7 cellular contexts compared by ENCODE assay signal in genomic region chr9:114238919-114239879, GRCh38.
DNase-seq lines count a peak whose midpoint lies in the region; TF ChIP-seq lines count a peak whose summit lies in the region.

No MANE protein-coding gene starts in this region.

- H3K4me3 ChIP-seq in retinal pigment epithelial cell (ENCODE audit: low read length), result no peak overlapping the region

- peak; percentile 6 for DNase-seq in HCEC 1CT
- DNase-seq in RWPE1 (ENCODE audit: low spot score), result peak; percentile 58
- DNase-seq in fibroblast of the conjunctiva (ENCODE audit: low read depth), result peak; percentile 34
- no peak for DNase-seq in retinal pigment epithelial cell (ENCODE audit: low read depth)
- DNase-seq in medulla oblongata (ENCODE audit: extremely low spot score), result no peak
- no peak for DNase-seq in NCI-H146 treated with DMSO at 0.1 percent for 48 hours (lab: John Stamatoyannopoulos, UW; ENCODE audit: unreplicated experiment)
- no peak for DNase-seq in activated effector memory CD4-positive, alpha-beta T cell treated with anti-CD3 and anti-CD28 coated beads, Interleukin-2, amount 50 U/mL, for 16 hours

- TF ChIP-seq CTCF in RWPE1 (conservative IDR thresholded peaks at IDR 0.05; ENCODE audit: low read depth) (no peak), retinal pigment epithelial cell (conservative IDR thresholded peaks at IDR 0.05; ENCODE audit: low read depth, low read length) (peak; percentile 41)

- POLR2A ChIA-PET in RWPE1 (lab: Yijun Ruan, JAX; ENCODE audit: low non-redundant PET), result no interaction called here

- no peak overlapping the region for H3K27ac ChIP-seq in RWPE1

- CTCF ChIA-PET in RWPE1 (lab: Yijun Ruan, JAX), result interaction anchor here (0.6 to 3.1 kb wide), 4 partner anchors 52 to 798 kb away, joined by 3 to 18 read pairs (median 4); no protein-coding TSS in a partner anchor

Comparison
In these comparisons a context has a peak if more than half of its experiments do, and no peak if none do; other contexts are left out.
1. DNase-seq: peak in HCEC 1CT (single experiment), RWPE1 (single experiment) and fibroblast of the conjunctiva (single experiment); none in retinal pigment epithelial cell (single experiment), medulla oblongata (single experiment), NCI-H146 treated with DMSO at 0.1 percent for 48 hours (single experiment) and activated effector memory CD4-positive, alpha-beta T cell treated with anti-CD3 and anti-CD28 coated beads, Interleukin-2, amount 50 U/mL, for 16 hours (single experiment).